1 cellular context compared by ENCODE assay signal in genomic region chr7:31705377-31705776, GRCh38.
TF ChIP-seq lines count a peak whose summit lies in the region.

No MANE protein-coding gene starts in this region.

TF ChIP-seq in H1, 55 proteins besides CTCF, POLR2A, EP300 and RAD21 (continued from another document):
- TF ChIP-seq CHD7 (IDR thresholded peaks at IDR 0.05; ENCODE audit: insufficient replicate concordance, low read length), result no peak
